In the genomic region with DNA sequence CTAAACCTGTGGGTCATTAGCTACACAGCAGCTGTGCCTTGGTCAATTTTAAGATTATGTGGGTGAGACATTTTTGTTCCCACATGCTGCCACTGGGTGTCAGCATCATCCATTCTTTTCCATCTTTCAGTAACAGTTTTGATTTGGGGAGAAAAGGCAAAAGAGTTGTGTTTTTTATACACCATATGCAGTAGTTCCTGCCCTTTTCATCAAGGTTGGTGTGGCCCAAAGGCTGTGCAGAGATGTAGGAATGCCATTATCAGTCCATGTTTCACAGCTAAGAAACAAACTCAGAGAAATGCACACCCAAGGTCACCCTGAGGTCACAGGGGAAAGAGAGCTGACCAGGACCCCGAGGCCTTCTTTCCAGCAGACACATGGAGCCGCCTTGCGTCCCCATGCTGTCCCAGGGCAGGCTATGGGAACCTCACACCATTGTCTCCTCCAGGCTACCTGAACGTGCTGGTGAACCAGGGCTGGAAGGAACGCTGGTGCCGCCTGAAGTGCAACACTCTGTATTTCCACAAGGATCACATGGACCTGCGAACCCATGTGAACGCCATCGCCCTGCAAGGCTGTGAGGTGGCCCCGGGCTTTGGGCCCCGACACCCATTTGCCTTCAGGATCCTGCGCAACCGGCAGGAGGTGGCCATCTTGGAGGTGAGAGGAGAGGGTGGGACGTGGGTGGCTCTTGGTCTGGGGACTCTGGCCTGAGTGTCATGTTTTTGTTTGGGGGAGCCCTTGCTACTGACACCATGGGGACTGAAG, we compare ENCODE assay signal across 8 cellular contexts. TPM values are rescaled to one million over a fixed set of nuclear protein-coding genes. Genes with fewer than 3 reads are reported as not detected.
DNase-seq lines count a peak whose midpoint lies in the region; ATAC-seq and TF ChIP-seq lines count a peak whose summit lies in the region.

No MANE protein-coding gene starts in this region.

- H3K9ac ChIP-seq in GM23248: no peak overlapping the region

- H3K36me3 Mint-ChIP-seq in activated CD8-positive, alpha-beta memory T cell treated with anti-CD3 and anti-CD28 coated beads, Interleukin-2, amount 10 ng/mL, durations not matched to agents 7 days and 5 days: no peaks in the 10 kb centered on the region

- CTCF ChIA-PET in activated CD8-positive, alpha-beta memory T cell treated with anti-CD3 and anti-CD28 coated beads, Interleukin-2, amount 10 ng/mL, durations not matched to agents 7 days and 5 days (lab: Charles Lee): interaction anchor here (0.7 to 16.9 kb wide), 18 partner anchors 9 to 125 kb away, joined by 3 to 245 read pairs (median 4); a partner anchor contains a TSS

- H4K20me1 ChIP-seq in GM23248 (ENCODE audit: insufficient read depth): no peaks in the 10 kb centered on the region

- no peaks in the 10 kb centered on the region for H3K36me3 ChIP-seq in GM23248 (ENCODE audit: low read depth)
- H3K36me3 ChIP-seq in esophagus squamous epithelium: peaks cover 0 to 12% (median 0%) of the 10 kb centered on the region in 3 donors

- no peak overlapping the region for H2AFZ ChIP-seq in GM23248

- WGBS in GM23248 (ENCODE audit: low coverage in 1 of 2, low lambda C conversion rate in 2 of 2, missing lambda C conversion rate in 2 of 2), 2 experiments: 77 to 83% methylated on average over 14 of the region's 14 CpGs
- WGBS in esophagus squamous epithelium, 2 donors: 56 to 67% methylated on average over 3 to 13 of the region's 14 CpGs

- H3K4me3 ChIP-seq in GM23248 (no peak overlapping the region), WI38 (ENCODE audit: low read depth, low read length) (no peak overlapping the region), esophagus squamous epithelium (no peak overlapping the region)

- H3F3A ChIP-seq in GM23248 (ENCODE audit: insufficient read depth): peaks cover 17% of the 10 kb centered on the region; the same call in 1 of the 2 replicates

- H3K79me2 ChIP-seq in GM23248 (ENCODE audit: insufficient read depth): no peaks in the 10 kb centered on the region

- H3K27ac ChIP-seq in GM23248 (no peak overlapping the region), esophagus squamous epithelium (peak overlapping the region in 1 of 4 donors; percentile 2)

- peak; percentile 64 for ATAC-seq in activated CD8-positive, alpha-beta memory T cell treated with anti-CD3 and anti-CD28 coated beads, Interleukin-2, amount 10 ng/mL, durations not matched to agents 7 days and 5 days
- ATAC-seq in GM19023 (IDR thresholded peaks at IDR 0.05; ENCODE audit: unreplicated experiment): no peak

- no peaks in the 10 kb centered on the region for H3K9me2 ChIP-seq in GM23248 (ENCODE audit: insufficient read depth)

- TF ChIP-seq CTCF in WI38 (IDR thresholded peaks at IDR 0.05; ENCODE audit: low read depth, low read length) (peak; percentile 52), esophagus squamous epithelium (IDR thresholded peaks at IDR 0.05) (peak; percentile 46 to 77 (median 66))

- H3K27me3 ChIP-seq in GM23248 (replicated peaks; ENCODE audit: insufficient read depth) (no peaks in the 10 kb centered on the region), esophagus squamous epithelium (no peaks in the 10 kb centered on the region)

- in situ Hi-C loops in GM23248 (cut with MboI): no loop called here

- H3K4me1 ChIP-seq in GM23248 (ENCODE audit: insufficient read depth) (peaks cover 13% of the 10 kb centered on the region), esophagus squamous epithelium (peaks cover 0 to 21% (median 14%) of the 10 kb centered on the region in 3 donors)

- no peak for DNase-seq in activated CD8-positive, alpha-beta memory T cell treated with anti-CD3 and anti-CD28 coated beads, Interleukin-2, amount 10 ng/mL, durations not matched to agents 7 days and 5 days
- no peak for DNase-seq in activated CD8-positive, alpha-beta memory T cell treated with anti-CD3 and anti-CD28 coated beads for 24 hours
- DNase-seq in GM23248 (peak; percentile 69), NCI-H146 (lab: John Stamatoyannopoulos, UW) (peak; percentile 29), esophagus squamous epithelium (lab: John Stamatoyannopoulos, UW) (no peak), pons (ENCODE audit: low spot score) (peak; percentile 62)

- no peak overlapping the region for H3K27ac Mint-ChIP-seq in activated CD8-positive, alpha-beta memory T cell treated with anti-CD3 and anti-CD28 coated beads, Interleukin-2, amount 10 ng/mL, durations not matched to agents 7 days and 5 days

- H3K4me3 Mint-ChIP-seq in activated CD8-positive, alpha-beta memory T cell treated with anti-CD3 and anti-CD28 coated beads, Interleukin-2, amount 10 ng/mL, durations not matched to agents 7 days and 5 days: no peak overlapping the region

- no peak for TF ChIP-seq POLR2A in esophagus squamous epithelium (IDR thresholded peaks at IDR 0.05)

- no peaks in the 10 kb centered on the region for H3K9me3 ChIP-seq in GM23248 (ENCODE audit: low read depth)
- no peaks in the 10 kb centered on the region for H3K9me3 ChIP-seq in esophagus squamous epithelium

- H3K27me3 Mint-ChIP-seq in activated CD8-positive, alpha-beta memory T cell treated with anti-CD3 and anti-CD28 coated beads, Interleukin-2, amount 10 ng/mL, durations not matched to agents 7 days and 5 days: no peaks in the 10 kb centered on the region

- H3K4me2 ChIP-seq in GM23248 (ENCODE audit: unreplicated experiment): no peak overlapping the region

- no peaks in the 10 kb centered on the region for H3K9me3 Mint-ChIP-seq in activated CD8-positive, alpha-beta memory T cell treated with anti-CD3 and anti-CD28 coated beads, Interleukin-2, amount 10 ng/mL, durations not matched to agents 7 days and 5 days (ENCODE audit: low read depth)

- H3K4me1 Mint-ChIP-seq in activated CD8-positive, alpha-beta memory T cell treated with anti-CD3 and anti-CD28 coated beads, Interleukin-2, amount 10 ng/mL, durations not matched to agents 7 days and 5 days: peaks cover 3% of the 10 kb centered on the region

- intact Hi-C loops in esophagus squamous epithelium (cut with DNase I): no loop called here

RNA-seq across cellular contexts. Expression of a gene that starts 27.8 kb away (rescaled TPM):
- total RNA-seq in activated CD8-positive, alpha-beta memory T cell treated with anti-CD3 and anti-CD28 coated beads, Interleukin-2, amount 10 ng/mL, durations not matched to agents 7 days and 5 days: 10 to 100 TPM; 27.2 to 27.3 TPM
- 26.3 and 27.0 TPM in 2 replicates for total RNA-seq in GM23248 (2014; rRNA removed; shearing (Covaris generic))
- polyA plus RNA-seq in GM23248 (2016; fragmentation: Nextera tagmentation; extraction: Ambion mirVana): 17.0 and 19.5 TPM in 2 replicates
- 10 to 100 TPM; 23.1 to 43.3 (median 27.1) TPM for total RNA-seq in esophagus squamous epithelium

RNA-seq across cellular contexts. Expression of a gene that starts 40.4 kb away (rescaled TPM):
- total RNA-seq in activated CD8-positive, alpha-beta memory T cell treated with anti-CD3 and anti-CD28 coated beads, Interleukin-2, amount 10 ng/mL, durations not matched to agents 7 days and 5 days: 10 to 100 TPM; 26.7 to 32.1 TPM
- total RNA-seq in GM23248 (2014; rRNA removed; shearing (Covaris generic)): 10.7 and 12.6 TPM in 2 replicates
- 10.4 and 10.5 TPM in 2 replicates for polyA plus RNA-seq in GM23248 (2016; fragmentation: Nextera tagmentation; extraction: Ambion mirVana)
- total RNA-seq in esophagus squamous epithelium: 1 to 10 TPM; 2.1 to 4.6 (median 3.1) TPM

RNA-seq across cellular contexts. Expression of a gene that starts 45.8 kb away (rescaled TPM):
- not detected for total RNA-seq in activated CD8-positive, alpha-beta memory T cell treated with anti-CD3 and anti-CD28 coated beads, Interleukin-2, amount 10 ng/mL, durations not matched to agents 7 days and 5 days
- total RNA-seq in GM23248 (2014; rRNA removed; shearing (Covaris generic)): 0.38 and 0.76 TPM in 2 replicates
- polyA plus RNA-seq in GM23248 (2016; fragmentation: Nextera tagmentation; extraction: Ambion mirVana): 0.90 and 1.3 TPM in 2 replicates
- total RNA-seq in esophagus squamous epithelium: 10 to 100 TPM in 2 of 4 donors, 1 to 10 TPM in 2; 2.8 to 14.5 (median 8.7) TPM

Comparison
In these comparisons a context has a peak if more than half of its experiments do, and no peak if none do; other contexts are left out.
1. DNase-seq: peak in GM23248 (single experiment), NCI-H146 (single experiment) and pons (single experiment); none in activated CD8-positive, alpha-beta memory T cell treated with anti-CD3 and anti-CD28 coated beads, Interleukin-2, amount 10 ng/mL, durations not matched to agents 7 days and 5 days (single experiment), activated CD8-positive, alpha-beta memory T cell treated with anti-CD3 and anti-CD28 coated beads for 24 hours (single experiment) and esophagus squamous epithelium (single experiment).